Comparison of ENCODE assay signal across 36 cellular contexts in the genomic region with DNA sequence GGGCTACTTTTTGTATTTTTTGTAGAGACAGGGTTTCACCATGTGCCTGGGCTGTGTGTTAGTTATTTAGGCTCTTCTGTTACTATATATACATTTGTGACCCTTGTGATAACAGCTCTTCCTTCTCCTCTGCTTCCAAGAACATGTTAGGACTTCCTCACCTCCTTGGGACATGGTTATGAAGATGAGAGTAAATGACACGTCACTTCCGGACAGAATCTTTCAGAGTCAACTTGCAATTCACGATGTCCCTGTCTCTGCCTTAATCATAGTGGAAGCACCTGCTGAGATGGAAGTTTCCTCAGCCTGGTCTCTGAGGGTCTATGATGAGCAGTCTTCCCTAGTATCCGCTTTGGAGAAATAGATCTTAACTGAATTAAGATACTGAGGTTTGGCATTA. TPM values are rescaled to one million over a fixed set of nuclear protein-coding genes. Genes with fewer than 3 reads are reported as not detected.
"Had no signal": no experiment of that assay in that cellular context is flagged by ENCODE, and none has a peak within 500 bp of the region (broad histone marks: within the 10 kb centered on the region; RNA-seq: fewer than 3 reads in every experiment).

No MANE protein-coding gene starts in this region.

- DNase-seq: activated CD4-positive, alpha-beta T cell treated with anti-CD3 and anti-CD28 coated beads for 36 hours; activated CD4-positive, alpha-beta T cell treated with anti-CD3 and anti-CD28 coated beads, Interleukin-2, amount 10 ng/mL, durations not matched to agents 7 days and 5 days; activated CD4-positive, alpha-beta T cell treated with anti-CD3 and anti-CD28 coated beads, Interleukin-2, amount 50 U/mL, for 48 hours; activated CD8-positive, alpha-beta T cell treated with anti-CD3 and anti-CD28 coated beads, Interleukin-2, amount 10 ng/mL, durations not matched to agents 7 days and 5 days; activated gamma-delta T cell treated with Interleukin-2 at 50 U/mL for 16 hours; activated naive CD4-positive, alpha-beta T cell treated with anti-CD3 and anti-CD28 coated beads for 36 hours; activated T-cell treated with anti-CD3 and anti-CD28 coated beads, Interleukin-2, amount 50 U/mL, for 24 hours; adrenal gland; caudate nucleus; MM.1S; MV-4-11; NCI-H1092; NCI-H1436 treated with DMSO at 0.1 percent for 48 hours; NCI-H1694 treated with DMSO at 0.1 percent for 48 hours; NCI-H2029; NCI-H510A; NCI-H526; NCI-H748 treated with DMSO at 0.1 percent for 48 hours; NK-92 treated with Interleukin-12 subunit alpha and Interleukin-12 subunit beta, amount 100 ng/mL, for 24 hours; PC-3; SIG-M5; T-helper 1 cell; T-helper 2 cell; T-helper 9 cell had no signal

- H3K27ac ChIP-seq: adrenal gland, KMS-11, RWPE1 had no signal

- H3K9ac ChIP-seq: KMS-11 had no signal

- H3K4me3 ChIP-seq: adrenal gland had no signal

- H3K9me3 ChIP-seq: adrenal gland had no signal

- FAIRE-seq: RCC 7860 had no signal

- H3K4me2 ChIP-seq: KMS-11 had no signal

- ATAC-seq: activated CD4-positive, alpha-beta T cell treated with anti-CD3 and anti-CD28 coated beads for 36 hours; activated CD4-positive, CD25-positive, alpha-beta regulatory T cell treated with anti-CD3 and anti-CD28 coated beads, Interleukin-2, amount 50 U/mL, for 24 hours; activated CD8-positive, alpha-beta T cell treated with anti-CD3 and anti-CD28 coated beads, Interleukin-2, amount 10 ng/mL, durations not matched to agents 7 days and 5 days; activated naive CD4-positive, alpha-beta T cell treated with anti-CD3 and anti-CD28 coated beads, Interleukin-2, amount 50 U/mL, for 72 hours; PC-3; Right ventricle myocardium inferior; SK-N-SH treated with all-trans-retinoic acid at 6 μM for 48 hours; WTC11 had no signal

- H3K36me3 ChIP-seq: adrenal gland had no signal

- H3K27me3 ChIP-seq: adrenal gland had no signal

RNA-seq across cellular contexts. Expression of gene CCDC42, which starts 42.9 kb away (rescaled TPM):
- total RNA-seq: activated naive CD4-positive, alpha-beta T cell treated with anti-CD3 and anti-CD28 coated beads for 36 hours; activated naive CD4-positive, alpha-beta T cell treated with anti-CD3 and anti-CD28 coated beads, Interleukin-2, amount 50 U/mL, for 72 hours; adrenal gland; bronchial epithelial cell; LHCN-M2; PC-3; Right ventricle myocardium inferior; SK-MEL-5; WTC11 had no signal
- polyA plus RNA-seq: adrenal gland had no signal

RNA-seq across cellular contexts. Expression of gene SPDYE4, which starts 56.6 kb away (rescaled TPM):
- total RNA-seq: activated CD4-positive, alpha-beta T cell treated with anti-CD3 and anti-CD28 coated beads for 36 hours; activated CD4-positive, alpha-beta T cell treated with anti-CD3 and anti-CD28 coated beads, Interleukin-2, amount 10 ng/mL, durations not matched to agents 7 days and 5 days; activated CD8-positive, alpha-beta T cell treated with anti-CD3 and anti-CD28 coated beads, Interleukin-2, amount 10 ng/mL, durations not matched to agents 7 days and 5 days; activated naive CD4-positive, alpha-beta T cell treated with anti-CD3 and anti-CD28 coated beads for 36 hours; activated naive CD4-positive, alpha-beta T cell treated with anti-CD3 and anti-CD28 coated beads, Interleukin-2, amount 50 U/mL, for 72 hours; activated T-helper 1 cell treated with anti-CD3 and anti-CD28 coated beads, Interleukin-12 subunit alpha, Interleukin-12 subunit beta, Interleukin-2, Interleukin-4 antibody, amounts not matched to agents 30 ng/mL and 10 ng/mL and 1 ng/mL, durations not matched to agents 14 hours and 24 hours and 36 hours; adrenal gland; bronchial epithelial cell; LHCN-M2; PC-3; Right ventricle myocardium inferior; SK-MEL-5; WTC11 had no signal
- polyA plus RNA-seq: adrenal gland had no signal
